In the genomic region with DNA sequence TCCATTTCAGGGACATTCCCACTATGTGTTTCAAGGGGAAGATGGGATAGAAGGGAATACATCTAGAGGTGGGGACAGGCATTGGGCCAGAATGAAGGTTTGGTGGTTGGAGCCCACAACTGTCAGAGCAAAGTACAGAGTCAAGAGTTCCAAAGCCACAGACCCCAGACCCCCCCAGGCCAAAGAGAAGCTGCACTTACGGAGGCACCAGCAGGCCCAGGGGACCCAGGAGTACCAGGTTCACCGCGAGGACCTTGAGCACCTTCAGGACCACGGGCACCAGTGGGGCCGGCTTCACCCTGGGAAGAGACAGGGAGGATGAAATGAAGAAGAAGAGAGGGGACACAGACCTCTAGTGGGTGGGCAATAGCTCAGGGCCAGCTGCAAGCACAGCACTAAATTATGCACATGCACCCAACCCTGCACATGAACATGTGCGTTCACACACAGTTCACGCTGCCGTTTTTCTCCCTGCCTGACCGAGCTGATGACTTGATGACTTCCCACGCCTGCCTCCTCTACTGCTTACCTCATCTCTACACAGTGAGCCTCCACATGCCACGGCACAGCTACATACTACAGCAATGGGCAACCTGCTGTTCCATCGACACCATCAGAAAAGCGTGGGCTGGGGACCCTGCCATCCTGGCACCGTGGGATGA, we compare ENCODE assay signal across 17 cellular contexts. TPM values are rescaled to one million over a fixed set of nuclear protein-coding genes. Genes with fewer than 3 reads are reported as not detected.
DNase-seq lines count a peak whose midpoint lies in the region; ATAC-seq, FAIRE-seq and TF ChIP-seq lines count a peak whose summit lies in the region.
"Had no signal": no experiment of that assay in that cellular context is flagged by ENCODE, and none has a peak within 500 bp of the region (broad histone marks: within the 10 kb centered on the region; RNA-seq: fewer than 3 reads in every experiment).

No MANE protein-coding gene starts in this region.

- H2BK12ac ChIP-seq in neuronal stem cell (ENCODE audit: low read length), result no peak overlapping the region

- H3K18ac ChIP-seq in neuronal stem cell (ENCODE audit: low read length), result peak overlapping the region; percentile 61

- TF ChIP-seq POLR2A in GM12891 (IDR thresholded peaks at IDR 0.05; ENCODE audit: low read depth, low read length), result no peak

- H3K4me3 Mint-ChIP-seq in endodermal cell, result no peak overlapping the region
- H3K4me3 Mint-ChIP-seq in activated CD8-positive, alpha-beta T cell treated with anti-CD3 and anti-CD28 coated beads for 36 hours, result no peak overlapping the region
- H3K4me3 Mint-ChIP-seq: activated CD4-positive, alpha-beta T cell treated with anti-CD3 and anti-CD28 coated beads for 36 hours; dendritic cell treated with granulocyte-macrophage colony-stimulating factor and Interleukin-4, amounts not matched to agents 40 ng/mL and 50 ng/mL, for 4 days had no signal

- H3K27me3 ChIP-seq in endodermal cell (ENCODE audit: control insufficient read depth, insufficient read depth, low read length, poor library complexity, severe bottlenecking) (no peaks in the 10 kb centered on the region), neuronal stem cell (ENCODE audit: control insufficient read depth in 3 of 3, insufficient read depth in 3 of 3, low read depth in 1 of 3, low read length in 3 of 3) (no peaks in the 10 kb centered on the region)
- H3K27me3 ChIP-seq: tibial nerve had no signal

- no peak overlapping the region for H3K4ac ChIP-seq in neuronal stem cell (ENCODE audit: low read length)

- H3K23ac ChIP-seq in neuronal stem cell (ENCODE audit: low read depth, low read length, poor library complexity), result no peak overlapping the region

- peak; percentile 28 for DNase-seq in AG10803 (ENCODE audit: low read depth)
- no peak for DNase-seq in GM12891 (ENCODE audit: insufficient read length, low spot score)
- no peak for DNase-seq in endodermal cell
- no peak for DNase-seq in neuronal stem cell (ENCODE audit: low spot score)
- no peak for DNase-seq in NCI-H69 (lab: John Stamatoyannopoulos, UW)
- no peak for DNase-seq in stimulated activated naive CD4-positive, alpha-beta T cell (lab: John Stamatoyannopoulos, UW)
- DNase-seq in activated CD8-positive, alpha-beta T cell treated with anti-CD3 and anti-CD28 coated beads for 36 hours, result no peak
- DNase-seq: activated CD4-positive, alpha-beta T cell treated with anti-CD3 and anti-CD28 coated beads for 36 hours; activated naive CD4-positive, alpha-beta T cell; NCI-H226; NK-92 treated with Interleukin-12 subunit alpha and Interleukin-12 subunit beta, amount 100 ng/mL, for 24 hours had no signal

- H4K8ac ChIP-seq in neuronal stem cell (ENCODE audit: low read depth, low read length), result no peak overlapping the region

- H3K27me3 Mint-ChIP-seq in endodermal cell (ENCODE audit: insufficient read depth), result peaks cover 86% of the 10 kb centered on the region
- peaks cover 10% of the 10 kb centered on the region for H3K27me3 Mint-ChIP-seq in activated CD8-positive, alpha-beta T cell treated with anti-CD3 and anti-CD28 coated beads for 36 hours
- H3K27me3 Mint-ChIP-seq: activated CD4-positive, alpha-beta T cell treated with anti-CD3 and anti-CD28 coated beads for 36 hours had no signal

- H2BK5ac ChIP-seq in neuronal stem cell (ENCODE audit: low read length), result no peak overlapping the region

- H3K9me3 ChIP-seq in endodermal cell (ENCODE audit: control insufficient read depth, low read length), result no peaks in the 10 kb centered on the region
- H3K9me3 ChIP-seq in neuronal stem cell (replicated peaks in 1 of 2; ENCODE audit: control insufficient read depth in 2 of 2, insufficient read depth in 1 of 2, low read depth in 1 of 2, low read length in 2 of 2), result no peaks in the 10 kb centered on the region
- H3K9me3 ChIP-seq: tibial nerve had no signal

- no peaks in the 10 kb centered on the region for H3K36me3 Mint-ChIP-seq in endodermal cell (ENCODE audit: low read depth)
- no peaks in the 10 kb centered on the region for H3K36me3 Mint-ChIP-seq in activated CD8-positive, alpha-beta T cell treated with anti-CD3 and anti-CD28 coated beads for 36 hours (ENCODE audit: low read depth)

- H3K4me2 ChIP-seq in neuronal stem cell (ENCODE audit: insufficient read depth, low read length, poor library complexity, severe bottlenecking), result no peak overlapping the region

- 89 to 95% methylated on average over 7 to 14 of the region's 14 CpGs for WGBS in endodermal cell (ENCODE audit: insufficient coverage in 1 of 2, insufficient read length in 1 of 2), 2 experiments
- WGBS in neuronal stem cell (ENCODE audit: extremely low coverage in 2 of 2, insufficient read length in 2 of 2, insufficient replicate concordance in 1 of 2), 2 donors, result no CpG with 5 or more reads among the region's 14 CpGs

- POLR2A ChIA-PET in activated CD8-positive, alpha-beta T cell treated with anti-CD3 and anti-CD28 coated beads for 36 hours (lab: Charles Lee), result interaction anchor here (0.9 kb wide), 1 partner anchor 21 kb away, joined by 3 read pairs; no protein-coding TSS in a partner anchor

- H3K27ac Mint-ChIP-seq in endodermal cell, result no peak overlapping the region
- H3K27ac Mint-ChIP-seq in activated CD8-positive, alpha-beta T cell treated with anti-CD3 and anti-CD28 coated beads for 36 hours, result no peak overlapping the region
- H3K27ac Mint-ChIP-seq: activated CD4-positive, alpha-beta T cell treated with anti-CD3 and anti-CD28 coated beads for 36 hours; dendritic cell treated with granulocyte-macrophage colony-stimulating factor and Interleukin-4, amounts not matched to agents 40 ng/mL and 50 ng/mL, for 4 days had no signal

- H3K36me3 ChIP-seq in endodermal cell (ENCODE audit: control insufficient read depth, insufficient read depth, low read length) (peaks cover 15% of the 10 kb centered on the region), neuronal stem cell (replicated peaks in 1 of 2; ENCODE audit: control insufficient read depth in 2 of 2, insufficient read depth in 2 of 2, low read length in 2 of 2) (peaks cover 85 to 96% of the 10 kb centered on the region in 2 donors)
- H3K36me3 ChIP-seq: tibial nerve had no signal

- H2AFZ ChIP-seq in neuronal stem cell (ENCODE audit: low read length), result no peak overlapping the region

- CTCF ChIA-PET in activated CD8-positive, alpha-beta T cell treated with anti-CD3 and anti-CD28 coated beads for 36 hours (lab: Charles Lee), result interaction anchor here (1.3 kb wide), 1 partner anchor 38 kb away, joined by 4 read pairs; no protein-coding TSS in a partner anchor

- no peak for ATAC-seq in activated CD8-positive, alpha-beta T cell treated with anti-CD3 and anti-CD28 coated beads for 36 hours
- ATAC-seq in HG03159 (IDR thresholded peaks at IDR 0.05; ENCODE audit: unreplicated experiment), result no peak
- ATAC-seq: activated CD4-positive, alpha-beta T cell treated with anti-CD3 and anti-CD28 coated beads for 36 hours had no signal

- H3K14ac ChIP-seq in neuronal stem cell (ENCODE audit: low read length), result no peak overlapping the region

- FAIRE-seq in GM12891 (lab: Jason Lieb, UNC), result peak; percentile 47
- FAIRE-seq: islet of Langerhans had no signal

- no peak overlapping the region for H2BK120ac ChIP-seq in neuronal stem cell (ENCODE audit: low read depth, low read length)

- H3K9ac ChIP-seq in endodermal cell (ENCODE audit: extremely low read depth, low read length, poor library complexity, severe bottlenecking) (no peak overlapping the region), neuronal stem cell (ENCODE audit: low read depth, low read length, poor library complexity) (peak overlapping the region; percentile 75)

- no peak overlapping the region for H2AK5ac ChIP-seq in neuronal stem cell (ENCODE audit: low read depth, low read length)

- H4K91ac ChIP-seq in neuronal stem cell (ENCODE audit: low read depth, low read length, poor library complexity), result no peak overlapping the region

- H3K27ac ChIP-seq in endodermal cell (ENCODE audit: low read depth, low read length) (peak overlapping the region; percentile 94), neuronal stem cell (replicated peaks; ENCODE audit: low read length) (no peak overlapping the region)
- H3K27ac ChIP-seq: tibial nerve had no signal

- TF ChIP-seq CTCF in AG10803 (conservative IDR thresholded peaks at IDR 0.05; ENCODE audit: low read length), result no peak
- no peak for TF ChIP-seq CTCF in endodermal cell (conservative IDR thresholded peaks at IDR 0.05)
- TF ChIP-seq CTCF in activated CD8-positive, alpha-beta T cell treated with anti-CD3 and anti-CD28 coated beads for 36 hours (IDR thresholded peaks at IDR 0.05), result no peak

- peaks cover 6% of the 10 kb centered on the region for H3K79me1 ChIP-seq in neuronal stem cell (ENCODE audit: low read depth, low read length)

- peaks cover 11% of the 10 kb centered on the region for H3K4me1 Mint-ChIP-seq in endodermal cell
- peaks cover 22% of the 10 kb centered on the region for H3K4me1 Mint-ChIP-seq in activated CD8-positive, alpha-beta T cell treated with anti-CD3 and anti-CD28 coated beads for 36 hours (ENCODE audit: low read depth)

- H3K4me3 ChIP-seq in AG10803 (ENCODE audit: low read length) (no peak overlapping the region), endodermal cell (ENCODE audit: low read length) (no peak overlapping the region), neuronal stem cell (ENCODE audit: low read length in 2 of 2) (peak overlapping the region in 1 of 2 donors; percentile 3)
- H3K4me3 ChIP-seq: tibial nerve had no signal

- H3K9me3 Mint-ChIP-seq in endodermal cell, result no peaks in the 10 kb centered on the region
- no peaks in the 10 kb centered on the region for H3K9me3 Mint-ChIP-seq in activated CD8-positive, alpha-beta T cell treated with anti-CD3 and anti-CD28 coated beads for 36 hours
- H3K9me3 Mint-ChIP-seq: dendritic cell treated with granulocyte-macrophage colony-stimulating factor and Interleukin-4, amounts not matched to agents 40 ng/mL and 50 ng/mL, for 4 days had no signal

- intact Hi-C loops in activated CD8-positive, alpha-beta T cell treated with anti-CD3 and anti-CD28 coated beads for 36 hours (cut with micrococcal nuclease), result no loop called here

- H3K4me1 ChIP-seq in endodermal cell (ENCODE audit: control insufficient read depth, insufficient read depth, low read length), result no peaks in the 10 kb centered on the region
- peaks cover 18 to 41% of the 10 kb centered on the region in 2 donors for H3K4me1 ChIP-seq in neuronal stem cell (ENCODE audit: control insufficient read depth in 2 of 2, insufficient read depth in 1 of 2, low read depth in 1 of 2, low read length in 2 of 2)
- H3K4me1 ChIP-seq: tibial nerve had no signal

- H2BK15ac ChIP-seq in neuronal stem cell (ENCODE audit: low read length), result no peak overlapping the region

RNA-seq across cellular contexts. Expression of gene COL2A1, which starts 16.7 kb away (rescaled TPM):
- 0.12 TPM for polyA plus RNA-seq in GM12891 (2012; ENCODE audit: low read depth, missing spikeins)
- 10 to 100 TPM; 12.4 to 21.0 TPM for total RNA-seq in endodermal cell
- 365 TPM for polyA plus RNA-seq in endodermal cell (2013, experiment 1 of 2)
- polyA plus RNA-seq in endodermal cell (2013, experiment 2 of 2), result 366 TPM
- polyA plus RNA-seq in neuronal stem cell (2013, experiment 1 of 2), result 481 TPM
- 461 TPM for polyA plus RNA-seq in neuronal stem cell (2013, experiment 2 of 2)
- total RNA-seq in activated CD8-positive, alpha-beta T cell treated with anti-CD3 and anti-CD28 coated beads for 36 hours, result under 1 TPM in 1 of 2 experiments, not detected in 1; 0.34 TPM
- total RNA-seq: mononuclear cell, tibial nerve had no signal
- polyA plus RNA-seq: BJ had no signal

RNA-seq across cellular contexts. Expression of gene TMEM106C, which starts 24.1 kb away (rescaled TPM):
- 81.9 TPM for polyA plus RNA-seq in GM12891 (2012; ENCODE audit: low read depth, missing spikeins)
- 10 to 100 TPM; 17.3 to 61.6 TPM for total RNA-seq in endodermal cell
- polyA plus RNA-seq in endodermal cell (2013, experiment 1 of 2), result 120 TPM
- polyA plus RNA-seq in endodermal cell (2013, experiment 2 of 2), result 114 TPM
- 71.6 TPM for polyA plus RNA-seq in neuronal stem cell (2013, experiment 1 of 2)
- 70.1 TPM for polyA plus RNA-seq in neuronal stem cell (2013, experiment 2 of 2)
- 100 to 1,000 TPM; 148 to 158 TPM for total RNA-seq in activated CD8-positive, alpha-beta T cell treated with anti-CD3 and anti-CD28 coated beads for 36 hours

Comparison
In these comparisons a context has a peak if more than half of its experiments do, and no peak if none do; other contexts are left out.
1. RNA of gene COL2A1, which starts 16.7 kb away (total RNA-seq): 12.4 to 21.0 TPM in endodermal cell; 0.34 TPM in activated CD8-positive, alpha-beta T cell treated with anti-CD3 and anti-CD28 coated beads for 36 hours; every median in the first group is over 10 times any median in the second.